Comparison of ENCODE assay signal across 8 cellular contexts in genomic region chr17:73191443-73192218, GRCh38. TPM values are rescaled to one million over a fixed set of nuclear protein-coding genes. Genes with fewer than 3 reads are reported as not detected.
DNase-seq lines count a peak whose midpoint lies in the region; ATAC-seq, FAIRE-seq and TF ChIP-seq lines count a peak whose summit lies in the region.

No MANE protein-coding gene starts in this region.

- no peaks in the 10 kb centered on the region for H3K27me3 ChIP-seq in HCT116 (ENCODE audit: insufficient read depth, low read length)
- H3K27me3 ChIP-seq in GM12878 (replicated peaks in 1 of 2; ENCODE audit: control insufficient read depth in 2 of 2, insufficient read depth in 2 of 2, low read length in 1 of 2) = no peaks in the 10 kb centered on the region
- H3K27me3 ChIP-seq in iPS-15b (ENCODE audit: control insufficient read depth, insufficient read depth, low read length) = no peaks in the 10 kb centered on the region
- H3K27me3 ChIP-seq in gastrocnemius medialis = no peaks in the 10 kb centered on the region

- H3K4me2 ChIP-seq in HCT116 (ENCODE audit: low read length) (peak overlapping the region; percentile 95), GM12878 (ENCODE audit: control insufficient read depth, insufficient read depth) (peak overlapping the region; percentile 88)

- CTCF ChIA-PET in HCT116 (lab: Charles Lee) = interaction anchor here (0.6 to 8.9 kb wide), 12 partner anchors 11 to 635 kb away, joined by 3 to 212 read pairs (median 4); a partner anchor contains a TSS
- CTCF ChIA-PET in GM12878 (lab: Yijun Ruan, JAX) = interaction anchor here (0.6 to 14.4 kb wide), 36 partner anchors 9 to 1565 kb away, joined by 3 to 219 read pairs (median 4); partner anchors contain the start of gene SSTR2

- RAD21 ChIA-PET in HCT116 (lab: Charles Lee; ENCODE audit: low non-redundant PET in 1 of 2, low total read pairs in 2 of 2, uncharacterized antibody in 2 of 2, unreplicated experiment in 2 of 2) = interaction anchor here (0.8 to 1.2 kb wide), 3 partner anchors 178 to 464 kb away, joined by 3 to 8 read pairs (median 3); no protein-coding TSS in a partner anchor
- RAD21 ChIA-PET in GM12878 (lab: Charles Lee; ENCODE audit: unreplicated experiment) = interaction anchor here (0.7 to 6.2 kb wide), 26 partner anchors 11 to 635 kb away, joined by 3 to 137 read pairs (median 4); partner anchors contain the start of gene SSTR2

- TF ChIP-seq CTCF in HCT116 (IDR thresholded peaks at IDR 0.05 in 2 of 3, conservative IDR thresholded peaks at IDR 0.05 in 1 of 3; ENCODE audit: borderline replicate concordance in 1 of 3, insufficient read depth in 1 of 3, low read depth in 2 of 3, low read length in 2 of 3) (peak; percentile 78 to 92 (median 84)), GM12878 (IDR thresholded peaks at IDR 0.05 in 2 of 3, conservative IDR thresholded peaks at IDR 0.05 in 1 of 3; ENCODE audit: control insufficient read depth in 2 of 3, extremely low read depth in 1 of 3, insufficient read depth in 1 of 3, low read depth in 3 of 3, low read length in 3 of 3) (peak; percentile 64 to 86 (median 76)), gastrocnemius medialis (IDR thresholded peaks at IDR 0.05 in 4 of 5, conservative IDR thresholded peaks at IDR 0.05 in 1 of 5) (peak; percentile 51 to 81 (median 70))

- BruUV-seq in HCT116 (replicated peaks; lab: Mats Ljungman, UMichigan) (TSS peak; percentile 70), GM12878 (replicated peaks; lab: Mats Ljungman, UMichigan) (no TSS peak)

- ATAC-seq in HCT116 (peak; percentile 37), GM12878 (peak; percentile 66), gastrocnemius medialis (peak; percentile 29 to 38), HG02571 (IDR thresholded peaks at IDR 0.05; ENCODE audit: unreplicated experiment) (no peak)

- TF ChIP-seq POLR2A in HCT116 (IDR thresholded peaks at IDR 0.05; ENCODE audit: borderline replicate concordance, extremely low read depth, insufficient read depth, insufficient read length) (no peak), GM12878 (IDR thresholded peaks at IDR 0.05; ENCODE audit: low read depth, low read length) (no peak), gastrocnemius medialis (IDR thresholded peaks at IDR 0.05) (no peak)

- FAIRE-seq in GM12878 (lab: Jason Lieb, UNC) = peak; percentile 92

- in situ Hi-C loops in GM12878 (cut with MboI) = no loop called here
- in situ Hi-C loops in gastrocnemius medialis (cut with MboI; ENCODE audit: low sequenced_read_pairs in 4 of 4) = no loop called here

- POLR2A ChIA-PET in HCT116 (lab: Charles Lee) = interaction anchor here (1.2 to 1.9 kb wide), 4 partner anchors 41 to 599 kb away, joined by 3 to 11 read pairs (median 4); a partner anchor contains a TSS
- POLR2A ChIA-PET in GM12878 (lab: Charles Lee) = interaction anchor here (0.6 to 4.0 kb wide), 8 partner anchors 11 to 465 kb away, joined by 3 to 25 read pairs (median 3); a partner anchor contains a TSS

- peaks cover 24% of the 10 kb centered on the region for H3K79me2 ChIP-seq in HCT116 (ENCODE audit: insufficient read depth, low read length)
- H3K79me2 ChIP-seq in GM12878 (ENCODE audit: control insufficient read depth, insufficient read depth, low read length) = peaks cover 16% of the 10 kb centered on the region

- H3K9me3 ChIP-seq in HCT116 (ENCODE audit: control insufficient read depth in 1 of 2, insufficient read depth in 1 of 2, low read depth in 1 of 2, low read length in 2 of 2) (no peaks in the 10 kb centered on the region), GM12878 (replicated peaks; ENCODE audit: control insufficient read depth, insufficient read depth, low read length) (no peaks in the 10 kb centered on the region), iPS-15b (ENCODE audit: control insufficient read depth, insufficient read depth, low read length) (no peaks in the 10 kb centered on the region), gastrocnemius medialis (no peaks in the 10 kb centered on the region)

- WGBS in GM12878 (ENCODE audit: insufficient coverage, insufficient replicate concordance, low lambda C conversion rate, missing lambda C conversion rate) = 1% methylated on average over 26 of the region's 26 CpGs

- H4K20me1 ChIP-seq in HCT116 (ENCODE audit: insufficient read depth) = no peaks in the 10 kb centered on the region
- H4K20me1 ChIP-seq in GM12878 (ENCODE audit: control insufficient read depth, insufficient read depth) = no peaks in the 10 kb centered on the region

- H3K4me3 ChIP-seq in HCT116 (replicated peaks in 1 of 2; ENCODE audit: low read depth in 1 of 2, low read length in 2 of 2) (peak overlapping the region; percentile 68 to 88), GM12878 (peak overlapping the region; percentile 76), iPS-15b (ENCODE audit: low read depth, low read length) (peak overlapping the region; percentile 88), gastrocnemius medialis (peak overlapping the region; percentile 55 to 94 (median 86))

- SMC1A ChIA-PET in GM12878 (lab: Charles Lee; ENCODE audit: uncharacterized antibody, unreplicated experiment) = interaction anchor here (0.6 to 9.2 kb wide), 20 partner anchors 12 to 635 kb away, joined by 3 to 134 read pairs (median 5); a partner anchor contains a TSS

- H3K9me2 ChIP-seq in HCT116 (ENCODE audit: insufficient read depth) = no peaks in the 10 kb centered on the region

- peaks cover 0 to 35% of the 10 kb centered on the region in 2 experiments; a peak in 3 of 4 replicates for H3K4me1 ChIP-seq in HCT116 (ENCODE audit: control insufficient read depth in 1 of 2, insufficient read depth in 2 of 2, low read length in 2 of 2)
- H3K4me1 ChIP-seq in GM12878 (ENCODE audit: control insufficient read depth, insufficient read depth, low read length) = no peaks in the 10 kb centered on the region
- H3K4me1 ChIP-seq in iPS-15b (ENCODE audit: control insufficient read depth, insufficient read depth, low read length) = no peaks in the 10 kb centered on the region
- peaks cover 13 to 16% of the 10 kb centered on the region in 2 donors for H3K4me1 ChIP-seq in gastrocnemius medialis

- intact Hi-C loops in HCT116 (cut with micrococcal nuclease) (loop anchor here (1.0 to 2.0 kb wide), 2 partner anchors 37 to 178 kb away; no protein-coding TSS in a partner anchor), GM12878 (cut with micrococcal nuclease; ENCODE audit: unreplicated experiment) (loop anchor here (2.0 to 5.0 kb wide), 4 partner anchors 41 to 179 kb away; partner anchors contain the start of gene CDC42EP4), gastrocnemius medialis (cut with DNase I; ENCODE audit: low total_unique reads) (loop anchor here (1.0 to 2.0 kb wide), 3 partner anchors 41 to 179 kb away; a partner anchor contains a TSS)

- no peak for TF ChIP-seq EP300 in GM12878 (IDR thresholded peaks at IDR 0.05; ENCODE audit: borderline replicate concordance in 1 of 2, control insufficient read depth in 1 of 2, low read depth in 2 of 2, low read length in 2 of 2)

- peak overlapping the region; percentile 98 for H3K27ac ChIP-seq in HCT116 (ENCODE audit: low read depth, low read length)
- peak overlapping the region; percentile 86 for H3K27ac ChIP-seq in GM12878 (ENCODE audit: control insufficient read depth, insufficient read depth)
- H3K27ac ChIP-seq in gastrocnemius medialis = peak overlapping the region; percentile 92 to 97 (median 95)

- H2AFZ ChIP-seq in HCT116 (ENCODE audit: low read depth, low read length, poor library complexity, severe bottlenecking) (peak overlapping the region; percentile 5), GM12878 (ENCODE audit: control insufficient read depth, low read depth, low read length) (peak overlapping the region; percentile 51)

- H3K36me3 ChIP-seq in HCT116 (ENCODE audit: control insufficient read depth in 1 of 2, insufficient read depth in 2 of 2, low read length in 2 of 2) (peaks cover 0 to 1% of the 10 kb centered on the region in 2 experiments; a peak in 1 of 4 replicates), GM12878 (ENCODE audit: control insufficient read depth in 2 of 2, insufficient read depth in 2 of 2, low read length in 1 of 2) (no peaks in the 10 kb centered on the region), iPS-15b (ENCODE audit: control insufficient read depth, insufficient read depth, low read length) (peaks cover 4% of the 10 kb centered on the region), gastrocnemius medialis (peaks cover 0 to 2% of the 10 kb centered on the region in 2 donors)

- H3K9ac ChIP-seq in HCT116 (ENCODE audit: low read length) = peak overlapping the region; percentile 95
- peak overlapping the region; percentile 89 for H3K9ac ChIP-seq in GM12878 (ENCODE audit: control insufficient read depth, insufficient read depth, low read length)
- H3K9ac ChIP-seq in iPS-15b (ENCODE audit: low read depth, low read length) = peak overlapping the region; percentile 47

- peak; percentile 76 for TF ChIP-seq RAD21 in HCT116 (IDR thresholded peaks at IDR 0.05; ENCODE audit: low read depth)
- TF ChIP-seq RAD21 in GM12878 (IDR thresholded peaks at IDR 0.05; ENCODE audit: insufficient read depth, low read depth, low read length) = peak; percentile 59

- DNase-seq in EL (peak; percentile 75), HCT116 (ENCODE audit: low read depth, low spot score) (peak; percentile 80), NCI-H1694 treated with DMSO at 0.1 percent for 48 hours (lab: John Stamatoyannopoulos, UW) (peak; percentile 84), T-helper 9 cell (peak; percentile 53), GM12878 (ENCODE audit: low read depth, low spot score) (no peak), gastrocnemius medialis (peak; percentile 20 to 62)

RNA-seq across cellular contexts. Expression of gene COG1, which starts 1.2 kb away (rescaled TPM):
- total RNA-seq in HCT116 (2021; ENCODE audit: unreplicated experiment) (44.6 TPM), GM12878 (2014; rRNA removed) (16.7 and 23.9 TPM in 2 replicates), GM12878 (2014; rRNA removed; fragmentation: Illumina TruSeq; extraction: Trizol) (13.4 and 16.0 TPM in 2 replicates), GM12878 (2021) (20.7 and 24.1 TPM in 2 replicates), gastrocnemius medialis (10 to 100 TPM; 21.2 to 34.7 (median 26.7) TPM)
- 44.1 and 47.3 TPM in 2 replicates for polyA plus RNA-seq in HCT116 (2012)
- total RNA-seq in GM12878 (2013; cell fraction: nucleolus; rRNA removed) = 42.8 and 47.0 TPM in 2 replicates
- polyA plus RNA-seq in GM12878 (2011; ENCODE audit: low read depth) = 10.9 TPM
- polyA plus RNA-seq in GM12878 (2011; rRNA removed) (11.9 and 21.1 TPM in 2 replicates), GM12878 (2014; fragmentation: Illumina TruSeq; extraction: Trizol) (19.5 and 25.8 TPM in 2 replicates), GM12878 (2014; fragmentation: Nextera tagmentation; extraction: Ambion mirVana) (10 to 100 TPM; 10.5 to 11.4 TPM), GM12878 (2014; rRNA removed) (13.8 and 14.4 TPM in 2 replicates), GM12878 (2016; fragmentation: Nextera tagmentation; extraction: Ambion mirVana) (10 to 100 TPM; 19.6 to 20.8 TPM)
- polyA plus RNA-seq in GM12878 (2011; cell fraction: cytosol; rRNA removed) = 15.1 and 18.4 TPM in 2 replicates
- polyA plus RNA-seq in GM12878 (2011; cell fraction: nucleus; rRNA removed) = 43.8 and 51.2 TPM in 2 replicates
- polyA plus RNA-seq in GM12878 (2012) = 18.6 and 23.9 TPM in 2 replicates
- polyA minus RNA-seq in GM12878 (2011; rRNA and poly(A)+ RNA removed) = 21.4 and 26.0 TPM in 2 replicates
- 9.5 and 11.2 TPM in 2 replicates for polyA minus RNA-seq in GM12878 (2011; cell fraction: cytosol; rRNA and poly(A)+ RNA removed)
- 19.2 and 29.9 TPM in 2 replicates for polyA minus RNA-seq in GM12878 (2011; cell fraction: nucleus; rRNA and poly(A)+ RNA removed)

RNA-seq across cellular contexts. Expression of gene SSTR2, which starts 26.8 kb away (rescaled TPM):
- total RNA-seq in HCT116 (2021; ENCODE audit: unreplicated experiment) = not detected
- polyA plus RNA-seq in HCT116 (2012) = 0.04 and 0.07 TPM in 2 replicates
- 17.7 and 19.0 TPM in 2 replicates for total RNA-seq in GM12878 (2013; cell fraction: nucleolus; rRNA removed)
- total RNA-seq in GM12878 (2014; rRNA removed) = 1.9 and 2.2 TPM in 2 replicates
- total RNA-seq in GM12878 (2014; rRNA removed; fragmentation: Illumina TruSeq; extraction: Trizol) = 1.7 and 2.0 TPM in 2 replicates
- 2.3 TPM in 2 replicates for total RNA-seq in GM12878 (2021)
- polyA plus RNA-seq in GM12878 (2011; ENCODE audit: low read depth) = 0.47 TPM
- polyA plus RNA-seq in GM12878 (2011; rRNA removed) = 12.5 and 14.2 TPM in 2 replicates
- polyA plus RNA-seq in GM12878 (2011; cell fraction: cytosol; rRNA removed) = 10.7 and 11.8 TPM in 2 replicates
- 8.3 and 11.2 TPM in 2 replicates for polyA plus RNA-seq in GM12878 (2011; cell fraction: nucleus; rRNA removed)
- polyA plus RNA-seq in GM12878 (2012) = 0.54 and 0.97 TPM in 2 replicates
- 1.7 TPM in 2 replicates for polyA plus RNA-seq in GM12878 (2014; fragmentation: Illumina TruSeq; extraction: Trizol)
- under 1 TPM; 0.47 to 0.69 TPM for polyA plus RNA-seq in GM12878 (2014; fragmentation: Nextera tagmentation; extraction: Ambion mirVana)
- 1.5 and 1.6 TPM in 2 replicates for polyA plus RNA-seq in GM12878 (2014; rRNA removed)
- 1 to 10 TPM; 1.2 to 1.6 TPM for polyA plus RNA-seq in GM12878 (2016; fragmentation: Nextera tagmentation; extraction: Ambion mirVana)
- 26.0 and 31.7 TPM in 2 replicates for polyA minus RNA-seq in GM12878 (2011; rRNA and poly(A)+ RNA removed)
- 4.1 and 4.9 TPM in 2 replicates for polyA minus RNA-seq in GM12878 (2011; cell fraction: cytosol; rRNA and poly(A)+ RNA removed)
- 7.4 and 8.3 TPM in 2 replicates for polyA minus RNA-seq in GM12878 (2011; cell fraction: nucleus; rRNA and poly(A)+ RNA removed)
- total RNA-seq in gastrocnemius medialis = 1 to 10 TPM in 2 of 4 donors, under 1 TPM in 2; 0.31 to 2.3 (median 0.82) TPM
